ENCODE assay signal across 1 cellular context in the genomic region with DNA sequence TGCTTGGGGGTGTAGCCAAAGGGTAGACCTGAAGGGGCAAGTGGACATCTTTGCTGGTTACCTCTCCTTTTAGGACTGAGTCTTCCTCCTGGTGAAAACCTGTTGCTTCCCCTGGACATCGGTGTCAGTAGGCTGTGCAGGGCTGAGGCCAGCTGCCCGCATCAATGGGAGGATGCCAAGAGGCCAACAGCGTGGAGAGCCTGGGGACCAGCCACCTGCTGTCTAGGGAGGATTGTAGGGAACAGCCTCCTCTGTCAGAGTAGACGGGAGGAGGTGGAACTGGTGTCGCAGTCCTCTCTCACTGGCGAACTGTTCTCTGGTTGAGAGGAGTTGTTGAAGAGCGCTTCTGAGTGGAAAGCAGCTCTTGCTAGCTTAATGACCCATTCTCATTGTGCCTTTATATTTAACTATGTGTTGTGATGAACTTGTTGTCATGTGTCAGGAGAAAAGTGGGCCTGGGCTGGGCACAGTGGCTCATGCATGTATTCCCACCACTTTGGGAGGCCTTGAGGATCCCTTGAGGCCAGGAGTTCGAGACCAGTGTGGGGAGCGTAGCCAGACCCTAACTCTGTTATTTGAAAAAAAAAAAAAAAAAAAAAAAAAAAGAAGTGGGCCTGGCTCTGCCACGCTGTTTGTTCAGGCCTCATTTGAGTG.
TF ChIP-seq lines count a peak whose summit lies in the region.

No MANE protein-coding gene starts in this region.

TF ChIP-seq in K562, 482 proteins besides CTCF, POLR2A, EP300 and RAD21:
- TF ChIP-seq, protein P1, sequence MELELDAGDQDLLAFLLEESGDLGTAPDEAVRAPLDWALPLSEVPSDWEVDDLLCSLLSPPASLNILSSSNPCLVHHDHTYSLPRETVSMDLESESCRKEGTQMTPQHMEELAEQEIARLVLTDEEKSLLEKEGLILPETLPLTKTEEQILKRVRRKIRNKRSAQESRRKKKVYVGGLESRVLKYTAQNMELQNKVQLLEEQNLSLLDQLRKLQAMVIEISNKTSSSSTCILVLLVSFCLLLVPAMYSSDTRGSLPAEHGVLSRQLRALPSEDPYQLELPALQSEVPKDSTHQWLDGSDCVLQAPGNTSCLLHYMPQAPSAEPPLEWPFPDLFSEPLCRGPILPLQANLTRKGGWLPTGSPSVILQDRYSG (tag; conservative IDR thresholded peaks at IDR 0.05; ENCODE audit: low read depth), result no peak
- TF ChIP-seq ZNF431 (CRISPR knock-in tag; IDR thresholded peaks at IDR 0.05) (no peak), DNMT1 (IDR thresholded peaks at IDR 0.05) (no peak)
